Comparison of ENCODE assay signal across 32 cellular contexts in the genomic region with DNA sequence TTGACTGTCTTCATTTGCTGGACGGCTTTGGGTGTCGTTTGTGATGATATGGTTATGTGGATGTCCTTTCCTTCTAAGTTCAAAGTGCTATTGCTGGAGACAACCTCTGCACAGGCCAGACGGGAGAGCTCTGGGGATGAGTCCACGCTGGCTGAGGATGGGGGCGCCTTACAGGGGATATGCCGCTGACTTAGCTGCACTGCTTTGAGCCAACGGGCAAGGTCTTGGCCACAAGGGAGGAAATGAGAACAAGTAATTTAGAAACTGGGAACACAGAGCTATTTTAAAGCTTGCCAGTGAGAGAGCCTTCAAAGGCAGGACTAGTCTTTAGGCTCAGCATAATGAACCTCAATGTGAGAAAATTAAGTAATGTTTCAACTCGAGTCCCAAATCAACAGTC.
DNase-seq lines count a peak whose midpoint lies in the region; ATAC-seq, FAIRE-seq and TF ChIP-seq lines count a peak whose summit lies in the region.
"Had no signal": no experiment of that assay in that cellular context is flagged by ENCODE, and none has a peak within 500 bp of the region (broad histone marks: within the 10 kb centered on the region; RNA-seq: fewer than 3 reads in every experiment).

No MANE protein-coding gene starts in this region.

- H3K4me1 ChIP-seq in BE2C, result peaks cover 8% of the 10 kb centered on the region
- H3K4me1 ChIP-seq: adrenal gland, body of pancreas, left lung, Peyer's patch had no signal

- H3K9me3 Mint-ChIP-seq in activated naive CD8-positive, alpha-beta T cell treated with anti-CD3 and anti-CD28 coated beads, Interleukin-2, amount 10 ng/mL, durations not matched to agents 7 days and 5 days, result peaks cover 7% of the 10 kb centered on the region
- no peaks in the 10 kb centered on the region for H3K9me3 Mint-ChIP-seq in activated naive CD8-positive, alpha-beta T cell treated with anti-CD3 and anti-CD28 coated beads for 36 hours
- H3K9me3 Mint-ChIP-seq in central memory CD8-positive, alpha-beta T cell, result no peaks in the 10 kb centered on the region
- H3K9me3 Mint-ChIP-seq: activated T-cell treated with anti-CD3 and anti-CD28 coated beads, Interleukin-2, amount 50 U/mL, for 4 hours; dendritic cell treated with granulocyte-macrophage colony-stimulating factor and Interleukin-4, amounts not matched to agents 40 ng/mL and 50 ng/mL, for 4 days; endodermal cell had no signal

- no peaks in the 10 kb centered on the region for H3K9me3 ChIP-seq in BE2C
- H3K9me3 ChIP-seq: adrenal gland, body of pancreas, left lung, Peyer's patch, testis had no signal

- peak overlapping the region; percentile 49 for H3K27ac Mint-ChIP-seq in activated naive CD8-positive, alpha-beta T cell treated with anti-CD3 and anti-CD28 coated beads, Interleukin-2, amount 10 ng/mL, durations not matched to agents 7 days and 5 days
- no peak overlapping the region for H3K27ac Mint-ChIP-seq in activated naive CD8-positive, alpha-beta T cell treated with anti-CD3 and anti-CD28 coated beads for 36 hours
- peak overlapping the region; percentile 80 for H3K27ac Mint-ChIP-seq in central memory CD8-positive, alpha-beta T cell (ENCODE audit: low read depth)
- H3K27ac Mint-ChIP-seq: dendritic cell treated with granulocyte-macrophage colony-stimulating factor and Interleukin-4, amounts not matched to agents 40 ng/mL and 50 ng/mL, for 4 days; endodermal cell had no signal

- ATAC-seq in activated naive CD8-positive, alpha-beta T cell treated with anti-CD3 and anti-CD28 coated beads, Interleukin-2, amount 10 ng/mL, durations not matched to agents 7 days and 5 days (ENCODE audit: low read depth), result no peak
- ATAC-seq in HG03521 (IDR thresholded peaks at IDR 0.05; ENCODE audit: unreplicated experiment) (peak; percentile 66), HG02759 (IDR thresholded peaks at IDR 0.05; ENCODE audit: unreplicated experiment) (no peak)
- ATAC-seq in central memory CD8-positive, alpha-beta T cell (replicated peaks; ENCODE audit: extremely low read depth, poor library complexity, severe bottlenecking), result no peak
- ATAC-seq: activated T-cell treated with anti-CD3 and anti-CD28 coated beads, Interleukin-2, amount 50 U/mL, for 4 hours; body of pancreas; left lung; stimulated activated naive CD8-positive, alpha-beta T cell treated with anti-CD3 and anti-CD28 coated beads, Interleukin-15, Interleukin-2, amounts not matched to agents 100 U/mL and 50 U/mL, for 24 hours had no signal

- no peaks in the 10 kb centered on the region; the same call in 1 of the 2 replicates for H3K36me3 ChIP-seq in BE2C
- H3K36me3 ChIP-seq: adrenal gland, left lung, Peyer's patch, WERI-Rb-1 had no signal

- peaks cover 2% of the 10 kb centered on the region for H3K27me3 Mint-ChIP-seq in activated naive CD8-positive, alpha-beta T cell treated with anti-CD3 and anti-CD28 coated beads, Interleukin-2, amount 10 ng/mL, durations not matched to agents 7 days and 5 days
- H3K27me3 Mint-ChIP-seq in activated naive CD8-positive, alpha-beta T cell treated with anti-CD3 and anti-CD28 coated beads for 36 hours, result no peaks in the 10 kb centered on the region
- no peaks in the 10 kb centered on the region for H3K27me3 Mint-ChIP-seq in central memory CD8-positive, alpha-beta T cell
- H3K27me3 Mint-ChIP-seq: dendritic cell treated with granulocyte-macrophage colony-stimulating factor and Interleukin-4, amounts not matched to agents 40 ng/mL and 50 ng/mL, for 4 days had no signal

- no peak overlapping the region for H3K4me3 ChIP-seq in BE2C (ENCODE audit: low read depth, low read length)
- H3K4me3 ChIP-seq: adrenal gland, body of pancreas, left lung, Peyer's patch, testis had no signal

- POLR2A ChIA-PET in activated naive CD8-positive, alpha-beta T cell treated with anti-CD3 and anti-CD28 coated beads, Interleukin-2, amount 10 ng/mL, durations not matched to agents 7 days and 5 days (lab: Charles Lee), result interaction anchor here (0.6 kb wide), 1 partner anchor 482 kb away, joined by 4 read pairs; no protein-coding TSS in a partner anchor

- no peak overlapping the region for H3K4me3 Mint-ChIP-seq in activated naive CD8-positive, alpha-beta T cell treated with anti-CD3 and anti-CD28 coated beads, Interleukin-2, amount 10 ng/mL, durations not matched to agents 7 days and 5 days
- no peak overlapping the region for H3K4me3 Mint-ChIP-seq in activated naive CD8-positive, alpha-beta T cell treated with anti-CD3 and anti-CD28 coated beads for 36 hours
- peak overlapping the region; percentile 74 for H3K4me3 Mint-ChIP-seq in central memory CD8-positive, alpha-beta T cell
- H3K4me3 Mint-ChIP-seq: dendritic cell treated with granulocyte-macrophage colony-stimulating factor and Interleukin-4, amounts not matched to agents 40 ng/mL and 50 ng/mL, for 4 days; endodermal cell had no signal

- peaks cover 6% of the 10 kb centered on the region for H3K36me3 Mint-ChIP-seq in activated naive CD8-positive, alpha-beta T cell treated with anti-CD3 and anti-CD28 coated beads, Interleukin-2, amount 10 ng/mL, durations not matched to agents 7 days and 5 days
- H3K36me3 Mint-ChIP-seq in activated naive CD8-positive, alpha-beta T cell treated with anti-CD3 and anti-CD28 coated beads for 36 hours, result peaks cover 10% of the 10 kb centered on the region
- H3K36me3 Mint-ChIP-seq in central memory CD8-positive, alpha-beta T cell (ENCODE audit: insufficient read depth), result peaks cover 3% of the 10 kb centered on the region

- no peak for TF ChIP-seq POLR2A in H54 (IDR thresholded peaks at IDR 0.05; ENCODE audit: low read depth, low read length)

- no peak for TF ChIP-seq CTCF in BE2C (IDR thresholded peaks at IDR 0.05; ENCODE audit: low read depth, low read length)

- peaks cover 18% of the 10 kb centered on the region for H3K4me1 Mint-ChIP-seq in activated naive CD8-positive, alpha-beta T cell treated with anti-CD3 and anti-CD28 coated beads, Interleukin-2, amount 10 ng/mL, durations not matched to agents 7 days and 5 days
- H3K4me1 Mint-ChIP-seq in activated naive CD8-positive, alpha-beta T cell treated with anti-CD3 and anti-CD28 coated beads for 36 hours, result peaks cover 7% of the 10 kb centered on the region
- peaks cover 50% of the 10 kb centered on the region for H3K4me1 Mint-ChIP-seq in central memory CD8-positive, alpha-beta T cell
- H3K4me1 Mint-ChIP-seq: endodermal cell had no signal

- no peaks in the 10 kb centered on the region for H3K27me3 ChIP-seq in BE2C
- H3K27me3 ChIP-seq: adrenal gland, body of pancreas, left lung, Peyer's patch, testis had no signal

- no peak for DNase-seq in activated naive CD8-positive, alpha-beta T cell treated with anti-CD3 and anti-CD28 coated beads, Interleukin-2, amount 10 ng/mL, durations not matched to agents 7 days and 5 days
- DNase-seq in activated naive CD8-positive, alpha-beta T cell treated with anti-CD3 and anti-CD28 coated beads for 36 hours, result no peak
- DNase-seq in central memory CD8-positive, alpha-beta T cell (ENCODE audit: low spot score in 2 of 2), result no peak
- DNase-seq in activated naive CD4-positive, alpha-beta T cell treated with Interleukin-2 at 50 U/mL for 16 hours, result no peak
- DNase-seq in BE2C (no peak), H54 (ENCODE audit: insufficient read length, low spot score) (no peak)
- DNase-seq: activated CD4-positive, alpha-beta T cell treated with anti-CD3 and anti-CD28 coated beads for 4 hours; activated naive CD4-positive, alpha-beta T cell; activated T-cell treated with anti-CD3 and anti-CD28 coated beads, Interleukin-2, amount 50 U/mL, for 4 hours; adrenal gland; body of pancreas; COR-L47; endodermal cell; head of caudate nucleus; islet precursor cell; left lung; mesendoderm; NCI-H1436; NCI-H446; NCI-H748 treated with DMSO at 0.1 percent for 48 hours; Peyer's patch; SHP77 treated with DMSO at 0.1 percent for 48 hours; small intestine; stimulated activated naive CD8-positive, alpha-beta T cell treated with anti-CD3 and anti-CD28 coated beads, Interleukin-15, Interleukin-2, amounts not matched to agents 100 U/mL and 50 U/mL, for 24 hours; T-helper 9 cell; testis; WERI-Rb-1 had no signal

- no peak for FAIRE-seq in H54 (lab: Jason Lieb, UNC)
- FAIRE-seq: A204.1, H1, small intestine had no signal
